8 cellular contexts compared by ENCODE assay signal in the genomic region with DNA sequence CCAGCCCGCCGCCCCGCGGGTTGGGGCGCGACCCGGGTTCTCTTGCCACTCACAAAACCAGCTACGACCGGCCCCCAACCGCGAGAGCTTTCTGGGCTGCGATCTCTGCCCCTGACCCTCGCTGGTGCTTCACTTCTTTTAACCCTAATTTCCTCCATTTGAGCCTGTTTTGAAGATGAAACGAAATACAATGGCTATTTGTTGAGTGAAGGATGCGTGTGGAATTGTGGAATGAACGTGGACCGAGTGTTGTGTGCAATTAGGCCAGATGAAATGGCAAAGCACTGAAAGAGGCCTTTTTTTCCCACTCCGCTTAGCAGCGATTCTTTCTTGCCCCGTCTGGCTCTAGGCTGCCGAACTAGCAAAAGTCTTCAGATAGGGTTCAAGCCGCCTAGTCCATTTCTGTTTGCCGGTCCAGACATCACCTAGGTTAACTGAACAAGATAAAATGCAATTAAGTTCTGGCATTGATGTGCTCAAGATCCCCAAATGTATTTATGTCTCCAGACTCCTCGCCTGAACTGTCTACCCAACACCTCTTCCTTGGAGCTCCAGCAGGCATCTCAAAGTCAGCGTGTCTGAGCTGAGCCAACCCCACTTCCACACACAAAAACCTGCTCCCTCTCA. TPM values are rescaled to one million over a fixed set of nuclear protein-coding genes. Genes with fewer than 3 reads are reported as not detected.
DNase-seq lines count a peak whose midpoint lies in the region; TF ChIP-seq lines count a peak whose summit lies in the region.

No MANE protein-coding gene starts in this region.

- peaks cover 22% of the 10 kb centered on the region for H3K79me1 ChIP-seq in neuronal stem cell (ENCODE audit: low read depth, low read length)

- H3K9me3 ChIP-seq in GM23248 (ENCODE audit: low read depth) = no peaks in the 10 kb centered on the region
- H3K9me3 ChIP-seq in SK-N-MC (ENCODE audit: low read depth, low read length) = no peaks in the 10 kb centered on the region
- H3K9me3 ChIP-seq in esophagus squamous epithelium = no peaks in the 10 kb centered on the region
- no peaks in the 10 kb centered on the region for H3K9me3 ChIP-seq in neuronal stem cell (replicated peaks in 1 of 2; ENCODE audit: control insufficient read depth in 2 of 2, insufficient read depth in 1 of 2, low read depth in 1 of 2, low read length in 2 of 2)

- no peak overlapping the region for H3K4ac ChIP-seq in neuronal stem cell (ENCODE audit: low read length)

- H4K8ac ChIP-seq in neuronal stem cell (ENCODE audit: low read depth, low read length) = no peak overlapping the region

- H3K18ac ChIP-seq in neuronal stem cell (ENCODE audit: low read length) = peak overlapping the region; percentile 91

- in situ Hi-C loops in GM23248 (cut with MboI) = no loop called here

- H3K23ac ChIP-seq in neuronal stem cell (ENCODE audit: low read depth, low read length, poor library complexity) = no peak overlapping the region

- TF ChIP-seq CTCF in esophagus squamous epithelium (IDR thresholded peaks at IDR 0.05) = no peak

- H2AK5ac ChIP-seq in neuronal stem cell (ENCODE audit: low read depth, low read length) = peak overlapping the region; percentile 16

- H3K4me3 ChIP-seq in GM23248 = peak overlapping the region; percentile 77
- H3K4me3 ChIP-seq in SK-N-MC = peak overlapping the region; percentile 96
- H3K4me3 ChIP-seq in esophagus squamous epithelium = peak overlapping the region; percentile 92 to 100 (median 98)
- peak overlapping the region; percentile 73 to 78 for H3K4me3 ChIP-seq in neuronal stem cell (ENCODE audit: low read length in 2 of 2)

- peaks cover 6% of the 10 kb centered on the region for H3F3A ChIP-seq in GM23248 (ENCODE audit: insufficient read depth)

- peak overlapping the region; percentile 97 for H2AFZ ChIP-seq in GM23248
- peak overlapping the region; percentile 87 for H2AFZ ChIP-seq in neuronal stem cell (ENCODE audit: low read length)

- peaks cover 28% of the 10 kb centered on the region for H3K4me1 ChIP-seq in GM23248 (ENCODE audit: insufficient read depth)
- H3K4me1 ChIP-seq in esophagus squamous epithelium = peaks cover 13 to 61% (median 33%) of the 10 kb centered on the region in 3 donors
- peaks cover 15% of the 10 kb centered on the region in 2 donors for H3K4me1 ChIP-seq in neuronal stem cell (ENCODE audit: control insufficient read depth in 2 of 2, insufficient read depth in 1 of 2, low read depth in 1 of 2, low read length in 2 of 2)

- no peak overlapping the region for H3K14ac ChIP-seq in neuronal stem cell (ENCODE audit: low read length)

- no peak overlapping the region for H2BK12ac ChIP-seq in neuronal stem cell (ENCODE audit: low read length)

- H3K27ac ChIP-seq in GM23248 = peak overlapping the region; percentile 73
- H3K27ac ChIP-seq in SK-N-MC = peak overlapping the region; percentile 23
- peak overlapping the region; percentile 94 to 96 (median 95) for H3K27ac ChIP-seq in esophagus squamous epithelium
- H3K27ac ChIP-seq in neuronal stem cell (replicated peaks; ENCODE audit: low read length) = peak overlapping the region; percentile 33

- peak overlapping the region; percentile 3 for H2BK15ac ChIP-seq in neuronal stem cell (ENCODE audit: low read length)

- H2BK120ac ChIP-seq in neuronal stem cell (ENCODE audit: low read depth, low read length) = no peak overlapping the region

- H2BK5ac ChIP-seq in neuronal stem cell (ENCODE audit: low read length) = no peak overlapping the region

- H3K79me2 ChIP-seq in GM23248 (ENCODE audit: insufficient read depth) = peaks cover 45% of the 10 kb centered on the region

- H3K9me2 ChIP-seq in GM23248 (ENCODE audit: insufficient read depth) = no peaks in the 10 kb centered on the region

- H4K20me1 ChIP-seq in GM23248 (ENCODE audit: insufficient read depth) = no peaks in the 10 kb centered on the region

- no peak overlapping the region for H4K91ac ChIP-seq in neuronal stem cell (ENCODE audit: low read depth, low read length, poor library complexity)

- 6 to 8% methylated on average over 18 to 25 of the region's 25 CpGs for WGBS in GM23248 (ENCODE audit: low coverage in 1 of 2, low lambda C conversion rate in 2 of 2, missing lambda C conversion rate in 2 of 2), 2 experiments
- WGBS in esophagus squamous epithelium, 2 donors = 19 to 25% methylated on average over 14 to 19 of the region's 25 CpGs
- no CpG with 5 or more reads among the region's 25 CpGs for WGBS in neuronal stem cell (ENCODE audit: extremely low coverage in 2 of 2, insufficient read length in 2 of 2, insufficient replicate concordance in 1 of 2), 2 donors

- TF ChIP-seq POLR2A in esophagus squamous epithelium (IDR thresholded peaks at IDR 0.05) = no peak

- H3K36me3 ChIP-seq in GM23248 (ENCODE audit: low read depth) (no peaks in the 10 kb centered on the region), SK-N-MC (ENCODE audit: insufficient read depth, low read length) (no peaks in the 10 kb centered on the region), esophagus squamous epithelium (no peaks in the 10 kb centered on the region), neuronal stem cell (replicated peaks in 1 of 2; ENCODE audit: control insufficient read depth in 2 of 2, insufficient read depth in 2 of 2, low read length in 2 of 2) (peaks cover 3 to 5% of the 10 kb centered on the region in 2 donors)

- H3K9ac ChIP-seq in GM23248 (peak overlapping the region; percentile 91), SK-N-MC (ENCODE audit: insufficient read length) (peak overlapping the region; percentile 87), neuronal stem cell (ENCODE audit: low read depth, low read length, poor library complexity) (no peak overlapping the region)

- DNase-seq in GM23248 (peak; percentile 57), SK-N-MC (ENCODE audit: low read depth, low spot score) (no peak), esophagus squamous epithelium (lab: John Stamatoyannopoulos, UW) (no peak), neuronal stem cell (ENCODE audit: low spot score) (no peak), kidney glomerular epithelial cell (lab: John Stamatoyannopoulos, UW) (no peak), 8988T (no peak), COLO668 (lab: John Stamatoyannopoulos, UW; ENCODE audit: unreplicated experiment) (no peak), NCI-H2029 treated with DMSO at 0.1 percent for 48 hours (lab: John Stamatoyannopoulos, UW) (no peak)

- H3K4me2 ChIP-seq in GM23248 (ENCODE audit: unreplicated experiment) = peak overlapping the region; percentile 85
- peak overlapping the region; percentile 60 for H3K4me2 ChIP-seq in neuronal stem cell (ENCODE audit: insufficient read depth, low read length, poor library complexity, severe bottlenecking)

- H3K27me3 ChIP-seq in GM23248 (replicated peaks; ENCODE audit: insufficient read depth) (no peaks in the 10 kb centered on the region), esophagus squamous epithelium (no peaks in the 10 kb centered on the region), neuronal stem cell (ENCODE audit: control insufficient read depth in 3 of 3, insufficient read depth in 3 of 3, low read depth in 1 of 3, low read length in 3 of 3) (no peaks in the 10 kb centered on the region)

- intact Hi-C loops in esophagus squamous epithelium (cut with DNase I) = no loop called here

RNA-seq across cellular contexts. Expression of a gene that starts 0.4 kb away (rescaled TPM):
- 73.2 and 91.0 TPM in 2 replicates for total RNA-seq in GM23248 (2014; rRNA removed; shearing (Covaris generic))
- 82.7 and 83.7 TPM in 2 replicates for polyA plus RNA-seq in GM23248 (2016; fragmentation: Nextera tagmentation; extraction: Ambion mirVana)
- 10 to 100 TPM; 22.5 to 55.1 (median 28.3) TPM for total RNA-seq in esophagus squamous epithelium
- 50.9 TPM for polyA plus RNA-seq in neuronal stem cell (2013, experiment 1 of 2)
- 51.3 TPM for polyA plus RNA-seq in neuronal stem cell (2013, experiment 2 of 2)

RNA-seq across cellular contexts. Expression of a gene that starts 44.0 kb away (rescaled TPM):
- total RNA-seq in GM23248 (2014; rRNA removed; shearing (Covaris generic)) = 117 and 130 TPM in 2 replicates
- 46.9 and 48.1 TPM in 2 replicates for polyA plus RNA-seq in GM23248 (2016; fragmentation: Nextera tagmentation; extraction: Ambion mirVana)
- 10 to 100 TPM; 40.8 to 94.4 (median 55.9) TPM for total RNA-seq in esophagus squamous epithelium
- polyA plus RNA-seq in neuronal stem cell (2013, experiment 1 of 2) = 224 TPM
- polyA plus RNA-seq in neuronal stem cell (2013, experiment 2 of 2) = 229 TPM

Comparison
In these comparisons a context has a peak if more than half of its experiments do, and no peak if none do; other contexts are left out.
1. H3K27ac ChIP-seq: peak in every context shown above with its lines; median percentile 95 in esophagus squamous epithelium; 73 in GM23248; 33 in neuronal stem cell; 23 in SK-N-MC.